In genomic region chr10:94111367-94111766, GRCh38 we compare ENCODE assay signal across 17 cellular contexts.
"Had no signal": no experiment of that assay in that cellular context is flagged by ENCODE, and none has a peak within 500 bp of the region (broad histone marks: within the 10 kb centered on the region; RNA-seq: fewer than 3 reads in every experiment).

No MANE protein-coding gene starts in this region.

- H3K27ac Mint-ChIP-seq: activated naive CD8-positive, alpha-beta T cell; naive B cell; stimulated activated memory B cell treated with anti-CD40 and anti-IgM and Interleukin-4, amounts not matched to agents 10 μg/mL and 1 μg/mL and 100 μg/mL, for 72 hours; T-helper 17 cell had no signal

- H3K9ac ChIP-seq: parathyroid adenoma had no signal

- H3K4me3 Mint-ChIP-seq: activated naive CD8-positive, alpha-beta T cell; stimulated activated memory B cell treated with anti-CD40 and anti-IgM and Interleukin-4, amounts not matched to agents 10 μg/mL and 1 μg/mL and 100 μg/mL, for 72 hours; T-helper 17 cell had no signal

- H3K4me1 ChIP-seq: foreskin keratinocyte, left lung, parathyroid adenoma, right lobe of liver, spleen had no signal

- H3K27me3 ChIP-seq: left lung, neutrophil, right lobe of liver had no signal

- H3K27me3 Mint-ChIP-seq: stimulated activated memory B cell treated with anti-CD40 and anti-IgM and Interleukin-4, amounts not matched to agents 10 μg/mL and 1 μg/mL and 100 μg/mL, for 72 hours; T-helper 17 cell had no signal

- DNase-seq: activated CD4-positive, alpha-beta T cell treated with anti-CD3 and anti-CD28 coated beads, Interleukin-2, amount 50 U/mL, for 4 hours; dorsolateral prefrontal cortex; foreskin keratinocyte; glutamatergic neuron; hypothalamus; kidney; left lung; naive B cell; right lobe of liver; spleen; stimulated activated CD4-positive, alpha-beta T cell treated with anti-CD3 and anti-CD28 coated beads, Interleukin-4, amount 100 ng/mL, for 4 hours; T-helper 17 cell had no signal

- H3K36me3 ChIP-seq: left lung, neutrophil, right lobe of liver, spleen had no signal

- H3K79me2 ChIP-seq: parathyroid adenoma had no signal

- H2AFZ ChIP-seq: parathyroid adenoma had no signal

- ATAC-seq: foreskin keratinocyte; left lung; right lobe of liver; stimulated activated memory B cell treated with anti-CD40 and anti-IgM and Interleukin-4, amounts not matched to agents 10 μg/mL and 1 μg/mL and 100 μg/mL, for 72 hours; T-helper 17 cell had no signal

- H3K4me1 Mint-ChIP-seq: naive B cell; stimulated activated memory B cell treated with anti-CD40 and anti-IgM and Interleukin-4, amounts not matched to agents 10 μg/mL and 1 μg/mL and 100 μg/mL, for 72 hours; T-helper 17 cell had no signal

- H3K27ac ChIP-seq: epithelial cell of prostate, foreskin keratinocyte, left lung, neutrophil, parathyroid adenoma, right lobe of liver, spleen had no signal

- H3K9me3 ChIP-seq: left lung, neutrophil, right lobe of liver, spleen had no signal

- H3K4me3 ChIP-seq: dorsolateral prefrontal cortex, left lung, right lobe of liver, spleen had no signal

- H3K36me3 Mint-ChIP-seq: activated naive CD8-positive, alpha-beta T cell; stimulated activated memory B cell treated with anti-CD40 and anti-IgM and Interleukin-4, amounts not matched to agents 10 μg/mL and 1 μg/mL and 100 μg/mL, for 72 hours had no signal
